1 cellular context compared by ENCODE assay signal in the genomic region with DNA sequence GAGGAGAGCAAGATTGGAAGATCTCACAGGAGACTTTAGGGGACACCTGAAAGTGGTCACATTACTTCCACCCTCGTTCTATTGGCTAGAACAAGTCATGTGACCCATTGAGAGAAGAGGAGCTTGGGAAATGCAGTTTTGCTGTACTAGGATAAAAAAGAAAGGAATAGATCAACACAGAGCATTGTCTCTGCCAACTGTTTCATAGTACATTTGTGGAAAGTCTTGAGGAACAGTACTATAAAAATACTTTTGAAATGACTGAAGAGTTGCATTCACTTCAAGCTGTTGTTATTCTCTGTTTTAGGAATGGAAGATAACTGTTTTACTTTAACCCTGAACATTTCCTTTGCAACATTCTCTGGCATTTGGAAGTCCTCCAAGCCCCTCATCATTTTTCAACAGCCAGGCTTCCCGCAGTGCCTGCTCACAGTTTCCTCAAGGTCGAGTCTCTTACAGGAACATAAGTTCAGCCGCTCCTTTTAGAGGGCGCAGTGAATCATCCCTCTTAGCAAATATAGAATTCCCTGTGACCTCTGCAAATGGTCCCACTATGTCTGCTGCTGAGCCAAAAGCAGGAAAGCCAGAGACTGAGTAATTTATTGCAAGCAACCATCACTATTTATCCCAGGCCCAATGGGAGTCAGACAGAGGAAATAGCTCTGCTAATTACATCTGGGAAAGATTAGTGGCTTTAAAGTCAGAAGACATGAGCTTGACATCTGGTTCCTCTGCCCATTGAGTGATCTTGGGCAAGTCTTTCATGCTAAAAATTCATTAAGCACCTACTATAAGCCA.
TF ChIP-seq lines count a peak whose summit lies in the region.

No MANE protein-coding gene starts in this region.

TF ChIP-seq in HepG2, 621 proteins besides CTCF, POLR2A, EP300 and RAD21:
- TF ChIP-seq ZNF891 (CRISPR knock-in tag; IDR thresholded peaks at IDR 0.05) = no peak
- TF ChIP-seq NFYC (CRISPR knock-in tag; IDR thresholded peaks at IDR 0.05) = peak; percentile 64
- TF ChIP-seq THAP11 (CRISPR knock-in tag; IDR thresholded peaks at IDR 0.05) = peak; percentile 77
- peak; percentile 61 for TF ChIP-seq FOSL2 (CRISPR knock-in tag; IDR thresholded peaks at IDR 0.05)
- TF ChIP-seq, protein P1, sequence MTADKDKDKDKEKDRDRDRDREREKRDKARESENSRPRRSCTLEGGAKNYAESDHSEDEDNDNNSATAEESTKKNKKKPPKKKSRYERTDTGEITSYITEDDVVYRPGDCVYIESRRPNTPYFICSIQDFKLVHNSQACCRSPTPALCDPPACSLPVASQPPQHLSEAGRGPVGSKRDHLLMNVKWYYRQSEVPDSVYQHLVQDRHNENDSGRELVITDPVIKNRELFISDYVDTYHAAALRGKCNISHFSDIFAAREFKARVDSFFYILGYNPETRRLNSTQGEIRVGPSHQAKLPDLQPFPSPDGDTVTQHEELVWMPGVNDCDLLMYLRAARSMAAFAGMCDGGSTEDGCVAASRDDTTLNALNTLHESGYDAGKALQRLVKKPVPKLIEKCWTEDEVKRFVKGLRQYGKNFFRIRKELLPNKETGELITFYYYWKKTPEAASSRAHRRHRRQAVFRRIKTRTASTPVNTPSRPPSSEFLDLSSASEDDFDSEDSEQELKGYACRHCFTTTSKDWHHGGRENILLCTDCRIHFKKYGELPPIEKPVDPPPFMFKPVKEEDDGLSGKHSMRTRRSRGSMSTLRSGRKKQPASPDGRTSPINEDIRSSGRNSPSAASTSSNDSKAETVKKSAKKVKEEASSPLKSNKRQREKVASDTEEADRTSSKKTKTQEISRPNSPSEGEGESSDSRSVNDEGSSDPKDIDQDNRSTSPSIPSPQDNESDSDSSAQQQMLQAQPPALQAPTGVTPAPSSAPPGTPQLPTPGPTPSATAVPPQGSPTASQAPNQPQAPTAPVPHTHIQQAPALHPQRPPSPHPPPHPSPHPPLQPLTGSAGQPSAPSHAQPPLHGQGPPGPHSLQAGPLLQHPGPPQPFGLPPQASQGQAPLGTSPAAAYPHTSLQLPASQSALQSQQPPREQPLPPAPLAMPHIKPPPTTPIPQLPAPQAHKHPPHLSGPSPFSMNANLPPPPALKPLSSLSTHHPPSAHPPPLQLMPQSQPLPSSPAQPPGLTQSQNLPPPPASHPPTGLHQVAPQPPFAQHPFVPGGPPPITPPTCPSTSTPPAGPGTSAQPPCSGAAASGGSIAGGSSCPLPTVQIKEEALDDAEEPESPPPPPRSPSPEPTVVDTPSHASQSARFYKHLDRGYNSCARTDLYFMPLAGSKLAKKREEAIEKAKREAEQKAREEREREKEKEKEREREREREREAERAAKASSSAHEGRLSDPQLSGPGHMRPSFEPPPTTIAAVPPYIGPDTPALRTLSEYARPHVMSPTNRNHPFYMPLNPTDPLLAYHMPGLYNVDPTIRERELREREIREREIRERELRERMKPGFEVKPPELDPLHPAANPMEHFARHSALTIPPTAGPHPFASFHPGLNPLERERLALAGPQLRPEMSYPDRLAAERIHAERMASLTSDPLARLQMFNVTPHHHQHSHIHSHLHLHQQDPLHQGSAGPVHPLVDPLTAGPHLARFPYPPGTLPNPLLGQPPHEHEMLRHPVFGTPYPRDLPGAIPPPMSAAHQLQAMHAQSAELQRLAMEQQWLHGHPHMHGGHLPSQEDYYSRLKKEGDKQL (CRISPR knock-in tag; IDR thresholded peaks at IDR 0.05; ENCODE audit: low read depth) = no peak
- peak; percentile 14; the same call in 1 of the 2 replicates for TF ChIP-seq RAD51 (IDR thresholded peaks at IDR 0.05; ENCODE audit: borderline replicate concordance)
- TF ChIP-seq ZNF143 (CRISPR knock-in tag; IDR thresholded peaks at IDR 0.05) = 0 out of 2 replicates have a peak, but pooled peaks have one; percentile 43
- TF ChIP-seq NFYB (CRISPR knock-in tag; IDR thresholded peaks at IDR 0.05) = peak; percentile 78
